In the genomic region with DNA sequence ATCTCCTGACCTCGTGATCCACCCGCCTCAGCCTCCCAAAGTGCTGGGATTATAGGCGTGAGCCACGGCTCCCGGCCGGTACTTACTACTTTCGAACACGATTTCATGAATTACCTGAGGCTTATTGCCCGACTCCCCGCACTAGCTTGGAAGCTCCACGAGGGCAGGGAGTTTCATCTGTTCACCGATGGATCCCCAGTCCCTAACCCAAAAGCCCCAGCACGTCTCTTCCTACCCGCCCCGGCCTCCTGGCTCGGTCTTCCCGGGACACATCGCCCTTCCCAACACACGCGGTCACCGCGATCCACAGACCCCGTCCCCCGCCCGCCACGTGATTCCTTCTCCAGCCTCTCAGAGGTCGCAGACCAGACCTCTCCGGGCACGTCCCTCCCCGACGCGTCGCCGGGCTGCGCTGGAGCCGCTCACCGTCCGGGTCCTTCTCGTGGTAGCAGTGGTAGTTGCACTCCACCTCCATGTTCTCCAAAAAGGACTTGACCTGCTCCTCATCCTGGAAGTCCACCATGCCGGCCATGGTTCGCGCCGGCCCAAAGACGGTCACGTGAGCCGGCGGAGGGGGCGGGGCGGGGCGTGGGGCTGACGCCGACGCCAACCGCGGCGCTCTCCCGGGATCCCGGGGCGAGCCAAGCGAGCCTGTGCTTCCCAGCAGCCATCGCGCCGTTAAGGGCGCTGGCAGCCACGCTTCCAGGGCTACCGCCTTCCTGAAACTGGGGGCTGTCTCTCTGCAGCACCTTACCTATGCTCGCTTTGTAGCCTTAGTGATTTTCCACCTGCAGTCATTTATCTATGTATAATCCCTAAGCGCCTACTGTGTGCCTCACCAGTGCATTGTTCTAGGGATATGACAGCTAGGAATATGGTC, we compare ENCODE assay signal across 1 cellular context.
TF ChIP-seq lines count a peak whose summit lies in the region.

A gene (minus strand): TSS at position 553 of the 880 bp plus-strand sequence. CDS start 21 bp downstream, at position 532.

TF ChIP-seq in K562, 482 proteins besides CTCF, POLR2A, EP300 and RAD21 (continued from another document and continues in another):
- TF ChIP-seq, protein P1, sequence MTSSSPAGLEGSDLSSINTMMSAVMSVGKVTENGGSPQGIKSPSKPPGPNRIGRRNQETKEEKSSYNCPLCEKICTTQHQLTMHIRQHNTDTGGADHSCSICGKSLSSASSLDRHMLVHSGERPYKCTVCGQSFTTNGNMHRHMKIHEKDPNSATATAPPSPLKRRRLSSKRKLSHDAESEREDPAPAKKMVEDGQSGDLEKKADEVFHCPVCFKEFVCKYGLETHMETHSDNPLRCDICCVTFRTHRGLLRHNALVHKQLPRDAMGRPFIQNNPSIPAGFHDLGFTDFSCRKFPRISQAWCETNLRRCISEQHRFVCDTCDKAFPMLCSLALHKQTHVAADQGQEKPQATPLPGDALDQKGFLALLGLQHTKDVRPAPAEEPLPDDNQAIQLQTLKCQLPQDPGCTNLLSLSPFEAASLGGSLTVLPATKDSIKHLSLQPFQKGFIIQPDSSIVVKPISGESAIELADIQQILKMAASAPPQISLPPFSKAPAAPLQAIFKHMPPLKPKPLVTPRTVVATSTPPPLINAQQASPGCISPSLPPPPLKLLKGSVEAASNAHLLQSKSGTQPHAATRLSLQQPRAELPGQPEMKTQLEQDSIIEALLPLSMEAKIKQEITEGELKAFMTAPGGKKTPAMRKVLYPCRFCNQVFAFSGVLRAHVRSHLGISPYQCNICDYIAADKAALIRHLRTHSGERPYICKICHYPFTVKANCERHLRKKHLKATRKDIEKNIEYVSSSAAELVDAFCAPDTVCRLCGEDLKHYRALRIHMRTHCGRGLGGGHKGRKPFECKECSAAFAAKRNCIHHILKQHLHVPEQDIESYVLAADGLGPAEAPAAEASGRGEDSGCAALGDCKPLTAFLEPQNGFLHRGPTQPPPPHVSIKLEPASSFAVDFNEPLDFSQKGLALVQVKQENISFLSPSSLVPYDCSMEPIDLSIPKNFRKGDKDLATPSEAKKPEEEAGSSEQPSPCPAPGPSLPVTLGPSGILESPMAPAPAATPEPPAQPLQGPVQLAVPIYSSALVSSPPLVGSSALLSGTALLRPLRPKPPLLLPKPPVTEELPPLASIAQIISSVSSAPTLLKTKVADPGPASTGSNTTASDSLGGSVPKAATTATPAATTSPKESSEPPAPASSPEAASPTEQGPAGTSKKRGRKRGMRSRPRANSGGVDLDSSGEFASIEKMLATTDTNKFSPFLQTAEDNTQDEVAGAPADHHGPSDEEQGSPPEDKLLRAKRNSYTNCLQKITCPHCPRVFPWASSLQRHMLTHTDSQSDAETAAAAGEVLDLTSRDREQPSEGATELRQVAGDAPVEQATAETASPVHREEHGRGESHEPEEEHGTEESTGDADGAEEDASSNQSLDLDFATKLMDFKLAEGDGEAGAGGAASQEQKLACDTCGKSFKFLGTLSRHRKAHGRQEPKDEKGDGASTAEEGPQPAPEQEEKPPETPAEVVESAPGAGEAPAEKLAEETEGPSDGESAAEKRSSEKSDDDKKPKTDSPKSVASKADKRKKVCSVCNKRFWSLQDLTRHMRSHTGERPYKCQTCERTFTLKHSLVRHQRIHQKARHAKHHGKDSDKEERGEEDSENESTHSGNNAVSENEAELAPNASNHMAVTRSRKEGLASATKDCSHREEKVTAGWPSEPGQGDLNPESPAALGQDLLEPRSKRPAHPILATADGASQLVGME (CRISPR knock-in tag; IDR thresholded peaks at IDR 0.05): no peak
- TF ChIP-seq STAT5A (IDR thresholded peaks at IDR 0.05; ENCODE audit: borderline replicate concordance, low read length) (no peak), GABPB2 (CRISPR knock-in tag; conservative IDR thresholded peaks at IDR 0.05) (no peak), SREBF1 (IDR thresholded peaks at IDR 0.05; ENCODE audit: borderline replicate concordance, low read depth, low read length) (0 out of 2 replicates have a peak, but pooled peaks have one; percentile 62), TBL1XR1 (IDR thresholded peaks at IDR 0.05; ENCODE audit: low read length in 2 of 2) (peak; percentile 33 to 67; a peak in 1 of 4 replicates), IRF2 (CRISPR knock-in tag; IDR thresholded peaks at IDR 0.05) (no peak), PHB (CRISPR knock-in tag; IDR thresholded peaks at IDR 0.05) (no peak), PCBP1 (IDR thresholded peaks at IDR 0.05; ENCODE audit: low read depth, low read length, poor library complexity, severe bottlenecking) (no peak), YY1 (IDR thresholded peaks at IDR 0.05; ENCODE audit: borderline replicate concordance in 1 of 3, control insufficient read depth in 1 of 3, extremely low read depth in 1 of 3, insufficient read depth in 3 of 3, insufficient read length in 1 of 3, insufficient replicate concordance in 2 of 3, low read depth in 1 of 3, low read length in 2 of 3) (peak; percentile 59 to 94 (median 87)), U2AF2 (optimal IDR thresholded peaks at IDR 0.05; ENCODE audit: low read depth, low read length) (no peak), DACH1 (IDR thresholded peaks at IDR 0.05; ENCODE audit: partially characterized antibody) (no peak), SIX5 (IDR thresholded peaks at IDR 0.05; ENCODE audit: borderline replicate concordance in 1 of 2, insufficient read depth in 1 of 2, low read depth in 1 of 2, low read length in 2 of 2) (no peak), ZKSCAN8 (CRISPR knock-in tag; IDR thresholded peaks at IDR 0.05) (peak; percentile 88), TAL1 (IDR thresholded peaks at IDR 0.05) (no peak), NUFIP1 (IDR thresholded peaks at IDR 0.05; ENCODE audit: partially characterized antibody) (no peak), FOS (IDR thresholded peaks at IDR 0.05; ENCODE audit: extremely low read depth, insufficient read length) (peak; percentile 31), BACH1 (tag; IDR thresholded peaks at IDR 0.05) (no peak), PRMT5 (CRISPR knock-in tag; IDR thresholded peaks at IDR 0.05) (peak; percentile 64; the same call in 1 of the 2 replicates), POLR2AphosphoS5 (IDR thresholded peaks at IDR 0.05; ENCODE audit: control insufficient read depth, insufficient read depth, low read depth, low read length) (peak; percentile 75), ARID2 (IDR thresholded peaks at IDR 0.05) (no peak), TCF7L2 (IDR thresholded peaks at IDR 0.05; ENCODE audit: low read depth, low read length) (no peak), NEUROD1 (IDR thresholded peaks at IDR 0.05; ENCODE audit: borderline replicate concordance, low read depth, low read length, partially characterized antibody) (no peak), ZNF668 (CRISPR knock-in tag; IDR thresholded peaks at IDR 0.05) (no peak), RFX7 (CRISPR knock-in tag; IDR thresholded peaks at IDR 0.05) (no peak), NCOA6 (IDR thresholded peaks at IDR 0.05) (no peak)
- TF ChIP-seq, protein P2, sequence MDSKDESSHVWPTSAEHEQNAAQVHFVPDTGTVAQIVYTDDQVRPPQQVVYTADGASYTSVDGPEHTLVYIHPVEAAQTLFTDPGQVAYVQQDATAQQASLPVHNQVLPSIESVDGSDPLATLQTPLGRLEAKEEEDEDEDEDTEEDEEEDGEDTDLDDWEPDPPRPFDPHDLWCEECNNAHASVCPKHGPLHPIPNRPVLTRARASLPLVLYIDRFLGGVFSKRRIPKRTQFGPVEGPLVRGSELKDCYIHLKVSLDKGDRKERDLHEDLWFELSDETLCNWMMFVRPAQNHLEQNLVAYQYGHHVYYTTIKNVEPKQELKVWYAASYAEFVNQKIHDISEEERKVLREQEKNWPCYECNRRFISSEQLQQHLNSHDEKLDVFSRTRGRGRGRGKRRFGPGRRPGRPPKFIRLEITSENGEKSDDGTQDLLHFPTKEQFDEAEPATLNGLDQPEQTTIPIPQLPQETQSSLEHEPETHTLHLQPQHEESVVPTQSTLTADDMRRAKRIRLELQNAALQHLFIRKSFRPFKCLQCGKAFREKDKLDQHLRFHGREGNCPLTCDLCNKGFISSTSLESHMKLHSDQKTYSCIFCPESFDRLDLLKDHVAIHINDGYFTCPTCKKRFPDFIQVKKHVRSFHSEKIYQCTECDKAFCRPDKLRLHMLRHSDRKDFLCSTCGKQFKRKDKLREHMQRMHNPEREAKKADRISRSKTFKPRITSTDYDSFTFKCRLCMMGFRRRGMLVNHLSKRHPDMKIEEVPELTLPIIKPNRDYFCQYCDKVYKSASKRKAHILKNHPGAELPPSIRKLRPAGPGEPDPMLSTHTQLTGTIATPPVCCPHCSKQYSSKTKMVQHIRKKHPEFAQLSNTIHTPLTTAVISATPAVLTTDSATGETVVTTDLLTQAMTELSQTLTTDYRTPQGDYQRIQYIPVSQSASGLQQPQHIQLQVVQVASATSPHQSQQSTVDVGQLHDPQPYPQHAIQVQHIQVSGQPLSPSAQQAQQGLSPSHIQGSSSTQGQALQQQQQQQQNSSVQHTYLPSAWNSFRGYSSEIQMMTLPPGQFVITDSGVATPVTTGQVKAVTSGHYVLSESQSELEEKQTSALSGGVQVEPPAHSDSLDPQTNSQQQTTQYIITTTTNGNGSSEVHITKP (IDR thresholded peaks at IDR 0.05; ENCODE audit: partially characterized antibody): peak; percentile 84
- TF ChIP-seq, protein P3, sequence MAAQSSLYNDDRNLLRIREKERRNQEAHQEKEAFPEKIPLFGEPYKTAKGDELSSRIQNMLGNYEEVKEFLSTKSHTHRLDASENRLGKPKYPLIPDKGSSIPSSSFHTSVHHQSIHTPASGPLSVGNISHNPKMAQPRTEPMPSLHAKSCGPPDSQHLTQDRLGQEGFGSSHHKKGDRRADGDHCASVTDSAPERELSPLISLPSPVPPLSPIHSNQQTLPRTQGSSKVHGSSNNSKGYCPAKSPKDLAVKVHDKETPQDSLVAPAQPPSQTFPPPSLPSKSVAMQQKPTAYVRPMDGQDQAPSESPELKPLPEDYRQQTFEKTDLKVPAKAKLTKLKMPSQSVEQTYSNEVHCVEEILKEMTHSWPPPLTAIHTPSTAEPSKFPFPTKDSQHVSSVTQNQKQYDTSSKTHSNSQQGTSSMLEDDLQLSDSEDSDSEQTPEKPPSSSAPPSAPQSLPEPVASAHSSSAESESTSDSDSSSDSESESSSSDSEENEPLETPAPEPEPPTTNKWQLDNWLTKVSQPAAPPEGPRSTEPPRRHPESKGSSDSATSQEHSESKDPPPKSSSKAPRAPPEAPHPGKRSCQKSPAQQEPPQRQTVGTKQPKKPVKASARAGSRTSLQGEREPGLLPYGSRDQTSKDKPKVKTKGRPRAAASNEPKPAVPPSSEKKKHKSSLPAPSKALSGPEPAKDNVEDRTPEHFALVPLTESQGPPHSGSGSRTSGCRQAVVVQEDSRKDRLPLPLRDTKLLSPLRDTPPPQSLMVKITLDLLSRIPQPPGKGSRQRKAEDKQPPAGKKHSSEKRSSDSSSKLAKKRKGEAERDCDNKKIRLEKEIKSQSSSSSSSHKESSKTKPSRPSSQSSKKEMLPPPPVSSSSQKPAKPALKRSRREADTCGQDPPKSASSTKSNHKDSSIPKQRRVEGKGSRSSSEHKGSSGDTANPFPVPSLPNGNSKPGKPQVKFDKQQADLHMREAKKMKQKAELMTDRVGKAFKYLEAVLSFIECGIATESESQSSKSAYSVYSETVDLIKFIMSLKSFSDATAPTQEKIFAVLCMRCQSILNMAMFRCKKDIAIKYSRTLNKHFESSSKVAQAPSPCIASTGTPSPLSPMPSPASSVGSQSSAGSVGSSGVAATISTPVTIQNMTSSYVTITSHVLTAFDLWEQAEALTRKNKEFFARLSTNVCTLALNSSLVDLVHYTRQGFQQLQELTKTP (IDR thresholded peaks at IDR 0.05; ENCODE audit: low read depth in 1 of 2, partially characterized antibody in 2 of 2): peak in 1 of 2 experiments; percentile 51
- TF ChIP-seq, protein P4, sequence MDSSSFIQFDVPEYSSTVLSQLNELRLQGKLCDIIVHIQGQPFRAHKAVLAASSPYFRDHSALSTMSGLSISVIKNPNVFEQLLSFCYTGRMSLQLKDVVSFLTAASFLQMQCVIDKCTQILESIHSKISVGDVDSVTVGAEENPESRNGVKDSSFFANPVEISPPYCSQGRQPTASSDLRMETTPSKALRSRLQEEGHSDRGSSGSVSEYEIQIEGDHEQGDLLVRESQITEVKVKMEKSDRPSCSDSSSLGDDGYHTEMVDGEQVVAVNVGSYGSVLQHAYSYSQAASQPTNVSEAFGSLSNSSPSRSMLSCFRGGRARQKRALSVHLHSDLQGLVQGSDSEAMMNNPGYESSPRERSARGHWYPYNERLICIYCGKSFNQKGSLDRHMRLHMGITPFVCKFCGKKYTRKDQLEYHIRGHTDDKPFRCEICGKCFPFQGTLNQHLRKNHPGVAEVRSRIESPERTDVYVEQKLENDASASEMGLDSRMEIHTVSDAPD (CRISPR knock-in tag; IDR thresholded peaks at IDR 0.05): no peak
- TF ChIP-seq, protein P5, sequence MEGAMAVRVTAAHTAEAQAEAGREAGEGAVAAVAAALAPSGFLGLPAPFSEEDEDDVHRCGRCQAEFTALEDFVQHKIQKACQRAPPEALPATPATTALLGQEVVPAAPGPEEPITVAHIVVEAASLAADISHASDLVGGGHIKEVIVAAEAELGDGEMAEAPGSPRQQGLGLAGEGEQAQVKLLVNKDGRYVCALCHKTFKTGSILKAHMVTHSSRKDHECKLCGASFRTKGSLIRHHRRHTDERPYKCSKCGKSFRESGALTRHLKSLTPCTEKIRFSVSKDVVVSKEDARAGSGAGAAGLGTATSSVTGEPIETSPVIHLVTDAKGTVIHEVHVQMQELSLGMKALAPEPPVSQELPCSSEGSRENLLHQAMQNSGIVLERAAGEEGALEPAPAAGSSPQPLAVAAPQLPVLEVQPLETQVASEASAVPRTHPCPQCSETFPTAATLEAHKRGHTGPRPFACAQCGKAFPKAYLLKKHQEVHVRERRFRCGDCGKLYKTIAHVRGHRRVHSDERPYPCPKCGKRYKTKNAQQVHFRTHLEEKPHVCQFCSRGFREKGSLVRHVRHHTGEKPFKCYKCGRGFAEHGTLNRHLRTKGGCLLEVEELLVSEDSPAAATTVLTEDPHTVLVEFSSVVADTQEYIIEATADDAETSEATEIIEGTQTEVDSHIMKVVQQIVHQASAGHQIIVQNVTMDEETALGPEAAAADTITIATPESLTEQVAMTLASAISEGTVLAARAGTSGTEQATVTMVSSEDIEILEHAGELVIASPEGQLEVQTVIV (CRISPR knock-in tag; IDR thresholded peaks at IDR 0.05; ENCODE audit: borderline replicate concordance): no peak
- TF ChIP-seq, protein P6, sequence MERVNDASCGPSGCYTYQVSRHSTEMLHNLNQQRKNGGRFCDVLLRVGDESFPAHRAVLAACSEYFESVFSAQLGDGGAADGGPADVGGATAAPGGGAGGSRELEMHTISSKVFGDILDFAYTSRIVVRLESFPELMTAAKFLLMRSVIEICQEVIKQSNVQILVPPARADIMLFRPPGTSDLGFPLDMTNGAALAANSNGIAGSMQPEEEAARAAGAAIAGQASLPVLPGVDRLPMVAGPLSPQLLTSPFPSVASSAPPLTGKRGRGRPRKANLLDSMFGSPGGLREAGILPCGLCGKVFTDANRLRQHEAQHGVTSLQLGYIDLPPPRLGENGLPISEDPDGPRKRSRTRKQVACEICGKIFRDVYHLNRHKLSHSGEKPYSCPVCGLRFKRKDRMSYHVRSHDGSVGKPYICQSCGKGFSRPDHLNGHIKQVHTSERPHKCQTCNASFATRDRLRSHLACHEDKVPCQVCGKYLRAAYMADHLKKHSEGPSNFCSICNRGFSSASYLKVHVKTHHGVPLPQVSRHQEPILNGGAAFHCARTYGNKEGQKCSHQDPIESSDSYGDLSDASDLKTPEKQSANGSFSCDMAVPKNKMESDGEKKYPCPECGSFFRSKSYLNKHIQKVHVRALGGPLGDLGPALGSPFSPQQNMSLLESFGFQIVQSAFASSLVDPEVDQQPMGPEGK (CRISPR knock-in tag; IDR thresholded peaks at IDR 0.05; ENCODE audit: borderline replicate concordance): no peak
- TF ChIP-seq, protein P7, sequence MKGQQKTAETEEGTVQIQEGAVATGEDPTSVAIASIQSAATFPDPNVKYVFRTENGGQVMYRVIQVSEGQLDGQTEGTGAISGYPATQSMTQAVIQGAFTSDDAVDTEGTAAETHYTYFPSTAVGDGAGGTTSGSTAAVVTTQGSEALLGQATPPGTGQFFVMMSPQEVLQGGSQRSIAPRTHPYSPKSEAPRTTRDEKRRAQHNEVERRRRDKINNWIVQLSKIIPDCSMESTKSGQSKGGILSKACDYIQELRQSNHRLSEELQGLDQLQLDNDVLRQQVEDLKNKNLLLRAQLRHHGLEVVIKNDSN (CRISPR knock-in tag; IDR thresholded peaks at IDR 0.05): peak; percentile 96
- TF ChIP-seq, protein P8, sequence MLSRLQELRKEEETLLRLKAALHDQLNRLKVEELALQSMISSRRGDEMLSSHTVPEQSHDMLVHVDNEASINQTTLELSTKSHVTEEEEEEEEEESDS (CRISPR knock-in tag; IDR thresholded peaks at IDR 0.05): no peak
